8 cellular contexts compared by ENCODE assay signal in genomic region chr10:34814228-34815173, GRCh38. TPM values are rescaled to one million over a fixed set of nuclear protein-coding genes. Genes with fewer than 3 reads are reported as not detected.
DNase-seq lines count a peak whose midpoint lies in the region; ATAC-seq, FAIRE-seq and TF ChIP-seq lines count a peak whose summit lies in the region.

No MANE protein-coding gene starts in this region.

- H3K9me3 ChIP-seq in HUES64 (ENCODE audit: insufficient read depth, low read depth, low read length) (no peaks in the 10 kb centered on the region), astrocyte (ENCODE audit: insufficient read depth, low read depth, low read length) (no peaks in the 10 kb centered on the region), skeletal muscle tissue (ENCODE audit: control insufficient read depth in 3 of 3, low read length in 3 of 3) (no peaks in the 10 kb centered on the region)

- no peak for DNase-seq in astrocyte (ENCODE audit: low read depth)
- DNase-seq in SHP77 treated with DMSO at 0.1 percent for 48 hours (lab: John Stamatoyannopoulos, UW) = no peak

- peak overlapping the region; percentile 90 for H3K27ac Mint-ChIP-seq in astrocyte (ENCODE audit: unreplicated experiment)

- H3K9me3 Mint-ChIP-seq in astrocyte (ENCODE audit: unreplicated experiment) = no peaks in the 10 kb centered on the region

- H3K4me1 ChIP-seq in ACC112 (ENCODE audit: control insufficient read depth, insufficient read depth, low read length, unreplicated experiment) = peaks cover 19% of the 10 kb centered on the region
- H3K4me1 ChIP-seq in HUES64 (ENCODE audit: insufficient read depth, low read length) = peaks cover 32% of the 10 kb centered on the region
- peaks cover 17% of the 10 kb centered on the region for H3K4me1 ChIP-seq in astrocyte (ENCODE audit: insufficient read depth, low read length)
- peaks cover 34 to 52% (median 36%) of the 10 kb centered on the region in 3 donors for H3K4me1 ChIP-seq in skeletal muscle tissue (ENCODE audit: control insufficient read depth in 3 of 3, insufficient read depth in 3 of 3, low read length in 3 of 3)

- TF ChIP-seq CTCF in astrocyte (IDR thresholded peaks at IDR 0.05; ENCODE audit: insufficient read depth, low read depth, low read length) = no peak

- WGBS in HUES64 = under 1% methylated on average over 120 of the region's 120 CpGs

- peaks cover 28% of the 10 kb centered on the region for H3K4me1 Mint-ChIP-seq in astrocyte (ENCODE audit: low read depth, unreplicated experiment)

- no peak for FAIRE-seq in astrocyte (lab: Jason Lieb, UNC)

- H3K27me3 Mint-ChIP-seq in astrocyte (ENCODE audit: low read depth, unreplicated experiment) = no peaks in the 10 kb centered on the region

- H3K79me2 ChIP-seq in ACC112 (ENCODE audit: control insufficient read depth, insufficient read depth, low read length, unreplicated experiment) (peaks cover 48% of the 10 kb centered on the region), astrocyte (ENCODE audit: insufficient read depth, low read length) (peaks cover 45% of the 10 kb centered on the region)

- H2AFZ ChIP-seq in ACC112 (ENCODE audit: low read length, unreplicated experiment) = peak overlapping the region; percentile 80
- peak overlapping the region; percentile 51 for H2AFZ ChIP-seq in astrocyte (ENCODE audit: low read depth, low read length)

- H3K4me3 ChIP-seq in ACC112 (ENCODE audit: low read depth, low read length) = peak overlapping the region; percentile 94
- peak overlapping the region; percentile 81 for H3K4me3 ChIP-seq in HUES64 (ENCODE audit: low read length)
- H3K4me3 ChIP-seq in astrocyte (ENCODE audit: insufficient read depth, low read depth, low read length) = peak overlapping the region; percentile 85
- peak overlapping the region; percentile 77 for H3K4me3 ChIP-seq in iPS-11a (ENCODE audit: low read depth, low read length)
- peak overlapping the region; percentile 74 to 77 (median 76) for H3K4me3 ChIP-seq in skeletal muscle tissue (ENCODE audit: low read length in 3 of 3)

- H4K20me1 ChIP-seq in astrocyte (ENCODE audit: insufficient read depth, low read length) = peaks cover 42% of the 10 kb centered on the region

- no peaks in the 10 kb centered on the region for H3K36me3 Mint-ChIP-seq in astrocyte (ENCODE audit: low read depth, unreplicated experiment)

- ATAC-seq in GM18511 (IDR thresholded peaks at IDR 0.05; ENCODE audit: unreplicated experiment) = peak; percentile 35
- ATAC-seq in activated CD4-positive, CD25-positive, alpha-beta regulatory T cell treated with anti-CD3 and anti-CD28 coated beads, Interleukin-2, amount 50 U/mL, for 24 hours = no peak

- peak overlapping the region; percentile 93 for H3K4me2 ChIP-seq in astrocyte (ENCODE audit: low read length)

- H3K36me3 ChIP-seq in ACC112 (ENCODE audit: insufficient read depth, low read length) (no peaks in the 10 kb centered on the region), HUES64 (ENCODE audit: insufficient read depth, low read length) (no peaks in the 10 kb centered on the region), astrocyte (ENCODE audit: insufficient read depth, low read length) (no peaks in the 10 kb centered on the region), skeletal muscle tissue (ENCODE audit: control insufficient read depth in 3 of 3, insufficient read depth in 3 of 3, low read length in 3 of 3) (no peaks in the 10 kb centered on the region)

- H3K9ac ChIP-seq in HUES64 (ENCODE audit: low read depth, low read length) = peak overlapping the region; percentile 88
- H3K9ac ChIP-seq in astrocyte (ENCODE audit: low read length) = peak overlapping the region; percentile 88
- peak overlapping the region; percentile 77 to 89 (median 84) for H3K9ac ChIP-seq in skeletal muscle tissue (ENCODE audit: low read depth in 1 of 3, low read length in 3 of 3)

- H3K27ac ChIP-seq in ACC112 (ENCODE audit: low read depth, low read length) (peak overlapping the region; percentile 6; the same call in 1 of the 2 replicates), HUES64 (ENCODE audit: low read depth, low read length) (peak overlapping the region; percentile 94), astrocyte (ENCODE audit: low read depth, low read length) (peak overlapping the region; percentile 79), skeletal muscle tissue (ENCODE audit: low read depth, low read length) (peak overlapping the region; percentile 75)

- peak overlapping the region; percentile 95 for H3K4me3 Mint-ChIP-seq in astrocyte (ENCODE audit: unreplicated experiment)

- H3K27me3 ChIP-seq in ACC112 (ENCODE audit: insufficient read depth, low read length) = no peaks in the 10 kb centered on the region
- H3K27me3 ChIP-seq in HUES64 (ENCODE audit: insufficient read depth, low read length) = peaks cover 26% of the 10 kb centered on the region
- H3K27me3 ChIP-seq in astrocyte (ENCODE audit: insufficient read depth, low read length) = no peaks in the 10 kb centered on the region
- no peaks in the 10 kb centered on the region for H3K27me3 ChIP-seq in skeletal muscle tissue (ENCODE audit: control insufficient read depth in 3 of 3, insufficient read depth in 3 of 3, low read length in 3 of 3)

RNA-seq across cellular contexts. Expression of gene PARD3, which starts 0.6 kb away (rescaled TPM):
- polyA plus RNA-seq in HUES64 (2013, experiment 1 of 2) = 32.7 TPM
- polyA plus RNA-seq in HUES64 (2013, experiment 2 of 2) = 32.1 TPM
- total RNA-seq in astrocyte = 35.4 and 35.9 TPM in 2 replicates
- 88.7 TPM for total RNA-seq in skeletal muscle tissue

Comparison
In these comparisons a context has a peak if more than half of its experiments do, and no peak if none do; other contexts are left out.
1. H3K27ac ChIP-seq: peak in every context shown above with its lines; median percentile 94 in HUES64; 79 in astrocyte; 75 in skeletal muscle tissue; 6 in ACC112.